In the genomic region with DNA sequence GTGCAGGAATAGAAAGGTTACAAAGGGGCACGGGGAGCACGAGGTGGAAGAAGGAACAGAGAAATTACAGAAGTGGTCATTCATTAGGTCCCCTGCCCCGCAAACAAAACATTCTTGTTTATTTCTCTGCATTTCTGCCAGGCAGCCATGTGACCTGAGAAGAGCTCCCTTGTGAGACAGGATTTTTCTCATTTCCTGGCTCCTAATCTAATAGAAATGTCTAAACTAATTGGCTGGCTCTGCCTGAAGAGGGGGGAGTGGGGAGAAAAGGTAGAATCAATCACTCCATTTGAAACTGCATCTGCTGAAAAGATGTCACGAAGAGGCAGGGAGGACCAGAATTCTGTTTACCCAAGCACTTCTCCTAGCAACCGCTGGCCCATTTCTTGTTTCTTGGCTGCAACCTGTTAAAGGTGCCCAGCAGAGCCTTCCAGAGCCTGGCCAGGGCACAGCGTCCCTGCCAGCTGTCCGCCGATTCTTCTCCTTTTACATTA, we compare ENCODE assay signal across 17 cellular contexts.
DNase-seq lines count a peak whose midpoint lies in the region; ATAC-seq and TF ChIP-seq lines count a peak whose summit lies in the region.
"Had no signal": no experiment of that assay in that cellular context is flagged by ENCODE, and none has a peak within 500 bp of the region (broad histone marks: within the 10 kb centered on the region; RNA-seq: fewer than 3 reads in every experiment).

No MANE protein-coding gene starts in this region.

- no peaks in the 10 kb centered on the region for H3K27me3 Mint-ChIP-seq in CD8-positive, alpha-beta T cell (ENCODE audit: low read depth)
- H3K27me3 Mint-ChIP-seq: central memory CD8-positive, alpha-beta T cell had no signal

- no peak overlapping the region for H3K4me3 Mint-ChIP-seq in CD8-positive, alpha-beta T cell
- H3K4me3 Mint-ChIP-seq: central memory CD8-positive, alpha-beta T cell had no signal

- peaks cover 4% of the 10 kb centered on the region for H3K9me3 Mint-ChIP-seq in CD8-positive, alpha-beta T cell
- H3K9me3 Mint-ChIP-seq: central memory CD8-positive, alpha-beta T cell had no signal

- H3K36me3 Mint-ChIP-seq in CD8-positive, alpha-beta T cell, result no peaks in the 10 kb centered on the region

- no peaks in the 10 kb centered on the region for H3K36me3 ChIP-seq in CD8-positive, alpha-beta T cell (ENCODE audit: insufficient read depth, low read length)
- H3K36me3 ChIP-seq: neutrophil, tibial artery had no signal

- DNase-seq in NCI-H345 (lab: John Stamatoyannopoulos, UW) (peak; percentile 66), NCI-H345 treated with DMSO at 0.1 percent for 48 hours (lab: John Stamatoyannopoulos, UW; ENCODE audit: unreplicated experiment) (no peak), NCI-H774 (lab: John Stamatoyannopoulos, UW) (peak; percentile 50), hippocampal formation (lab: John Stamatoyannopoulos, UW) (peak; percentile 46 to 55), retina (no peak), DMS53 treated with DMSO at 0.1 percent for 48 hours (lab: John Stamatoyannopoulos, UW; ENCODE audit: unreplicated experiment) (no peak), H4 (ENCODE audit: low spot score) (no peak)
- no peak for DNase-seq in CD8-positive, alpha-beta T cell
- DNase-seq: activated naive CD4-positive, alpha-beta T cell; Caco-2; left ventricle myocardium superior; Right ventricle myocardium superior; stimulated activated CD4-positive, alpha-beta T cell treated with anti-CD3 and anti-CD28 coated beads, Interleukin-12 subunit alpha, Interleukin-12 subunit beta, amount 100 ng/mL, for 4 hours; tibial artery had no signal

- no peaks in the 10 kb centered on the region for H3K4me1 ChIP-seq in CD8-positive, alpha-beta T cell (ENCODE audit: insufficient read depth, low read length)
- H3K4me1 ChIP-seq: Caco-2 had no signal

- H3K27me3 ChIP-seq in CD8-positive, alpha-beta T cell (ENCODE audit: insufficient read depth, low read length), result no peaks in the 10 kb centered on the region
- H3K27me3 ChIP-seq: neutrophil, tibial artery had no signal

- TF ChIP-seq CTCF in CD8-positive, alpha-beta T cell (IDR thresholded peaks at IDR 0.05), result no peak

- no peak overlapping the region for H3K4me3 ChIP-seq in CD8-positive, alpha-beta T cell (ENCODE audit: low read depth, low read length)
- H3K4me3 ChIP-seq: tibial artery had no signal

- intact Hi-C loops in CD8-positive, alpha-beta T cell (cut with DNase I, micrococcal nuclease), result no loop called here

- ATAC-seq in CD8-positive, alpha-beta T cell, result no peak
- ATAC-seq: left ventricle myocardium superior had no signal

- CTCF ChIA-PET in CD8-positive, alpha-beta T cell (lab: Charles Lee), result no interaction called here

- POLR2A ChIA-PET in CD8-positive, alpha-beta T cell (lab: Charles Lee), result no interaction called here

- H3K4me1 Mint-ChIP-seq in CD8-positive, alpha-beta T cell (ENCODE audit: low read depth), result no peaks in the 10 kb centered on the region
- H3K4me1 Mint-ChIP-seq: central memory CD8-positive, alpha-beta T cell had no signal

- no peaks in the 10 kb centered on the region for H3K9me3 ChIP-seq in CD8-positive, alpha-beta T cell (ENCODE audit: low read length)
- H3K9me3 ChIP-seq: neutrophil, tibial artery had no signal

- no peak overlapping the region for H3K27ac ChIP-seq in CD8-positive, alpha-beta T cell (ENCODE audit: low read depth, low read length)
- H3K27ac ChIP-seq: epithelial cell of prostate, neutrophil, tibial artery had no signal

- no peak overlapping the region for H3K27ac Mint-ChIP-seq in CD8-positive, alpha-beta T cell

Comparison
In these comparisons a context has a peak if more than half of its experiments do, and no peak if none do; other contexts are left out.
1. DNase-seq: peak in NCI-H345 (single experiment), NCI-H774 (single experiment) and hippocampal formation (2 of 2); none in NCI-H345 treated with DMSO at 0.1 percent for 48 hours (single experiment), CD8-positive, alpha-beta T cell (0 of 7), retina (single experiment), DMS53 treated with DMSO at 0.1 percent for 48 hours (single experiment) and H4 (single experiment).